In the genomic region with DNA sequence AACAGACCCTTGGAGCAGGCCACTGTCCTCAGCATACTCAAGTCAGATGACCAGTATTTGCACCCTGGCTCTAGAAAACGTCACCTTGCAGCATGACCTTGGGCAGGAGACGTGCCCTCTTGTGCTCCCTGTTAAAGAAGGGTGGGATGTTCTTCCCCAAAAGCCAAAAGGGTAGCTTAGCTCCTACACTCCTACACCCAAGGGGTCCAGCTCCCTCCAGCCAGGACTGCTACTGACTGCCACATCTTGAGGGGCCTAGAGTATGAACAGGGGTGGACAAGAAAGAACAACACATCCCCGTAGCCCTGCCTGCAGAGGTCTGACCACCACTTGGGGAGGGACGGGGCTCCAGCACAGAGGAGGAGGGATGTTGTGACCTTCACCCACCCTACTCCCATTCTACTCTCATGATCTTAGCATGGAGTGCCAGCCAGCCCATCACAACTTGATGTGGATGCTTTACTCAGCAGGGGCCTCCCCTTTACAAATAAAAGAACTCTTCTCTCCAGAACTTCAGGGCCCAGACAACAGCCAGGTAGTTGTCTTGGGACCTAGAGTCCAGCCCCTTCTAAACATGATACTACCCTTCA, we compare ENCODE assay signal across 16 cellular contexts.
"Had no signal": no experiment of that assay in that cellular context is flagged by ENCODE, and none has a peak within 500 bp of the region (broad histone marks: within the 10 kb centered on the region; RNA-seq: fewer than 3 reads in every experiment).

No MANE protein-coding gene starts in this region.

- H3K9me3 ChIP-seq: ascending aorta, left lung had no signal

- ATAC-seq: esophagus mucosa; left lung; natural killer cell; stimulated activated naive B cell treated with anti-CD40 and anti-IgM and Interleukin-4, amounts not matched to agents 10 μg/mL and 1 μg/mL and 100 μg/mL, for 72 hours had no signal

- H3K4me1 Mint-ChIP-seq: memory B cell; natural killer cell; stimulated activated naive B cell treated with anti-CD40 and anti-IgM and Interleukin-4, amounts not matched to agents 10 μg/mL and 1 μg/mL and 100 μg/mL, for 72 hours had no signal

- H3K4me3 Mint-ChIP-seq: activated naive CD4-positive, alpha-beta T cell treated with anti-CD3 and anti-CD28 coated beads for 36 hours; memory B cell; natural killer cell; stimulated activated naive B cell treated with anti-CD40 and anti-IgM and Interleukin-4, amounts not matched to agents 10 μg/mL and 1 μg/mL and 100 μg/mL, for 72 hours had no signal

- DNase-seq: activated CD4-positive, alpha-beta T cell treated with anti-CD3 and anti-CD28 coated beads for 1 hour; activated CD4-positive, alpha-beta T cell treated with anti-CD3 and anti-CD28 coated beads, Interleukin-2, amount 50 U/mL, for 48 hours; activated naive CD4-positive, alpha-beta T cell treated with anti-CD3 and anti-CD28 coated beads for 36 hours; left lung; natural killer cell; nucleus accumbens; stimulated activated CD4-positive, alpha-beta T cell treated with anti-CD3 and anti-CD28 coated beads, Interleukin-12 subunit alpha, Interleukin-12 subunit beta, amount 100 ng/mL, for 4 hours; stimulated activated naive B cell treated with anti-CD40 and anti-IgM and Interleukin-4, amounts not matched to agents 10 μg/mL and 1 μg/mL and 100 μg/mL, for 72 hours; T-helper 9 cell; trophoblast cell had no signal

- H3K36me3 ChIP-seq: ascending aorta, left lung had no signal

- H3K4me2 ChIP-seq: hepatocyte had no signal

- H3K27ac ChIP-seq: ascending aorta, dorsolateral prefrontal cortex, hepatocyte, left lung, SK-N-MC had no signal

- H3K27me3 ChIP-seq: ascending aorta, dorsolateral prefrontal cortex, hepatocyte, left lung had no signal

- H3K79me2 ChIP-seq: hepatocyte had no signal

- H3K36me3 Mint-ChIP-seq: memory B cell; natural killer cell; stimulated activated naive B cell treated with anti-CD40 and anti-IgM and Interleukin-4, amounts not matched to agents 10 μg/mL and 1 μg/mL and 100 μg/mL, for 72 hours had no signal

- H3K4me3 ChIP-seq: ascending aorta, dorsolateral prefrontal cortex, hepatocyte, left lung, SK-N-MC had no signal

- H2AFZ ChIP-seq: hepatocyte had no signal

- H3K27ac Mint-ChIP-seq: activated naive CD4-positive, alpha-beta T cell treated with anti-CD3 and anti-CD28 coated beads for 36 hours; memory B cell; natural killer cell; stimulated activated naive B cell treated with anti-CD40 and anti-IgM and Interleukin-4, amounts not matched to agents 10 μg/mL and 1 μg/mL and 100 μg/mL, for 72 hours had no signal

- H3K4me1 ChIP-seq: ascending aorta, left lung had no signal

- H3K9me3 Mint-ChIP-seq: activated naive CD4-positive, alpha-beta T cell treated with anti-CD3 and anti-CD28 coated beads for 36 hours; memory B cell; natural killer cell; stimulated activated naive B cell treated with anti-CD40 and anti-IgM and Interleukin-4, amounts not matched to agents 10 μg/mL and 1 μg/mL and 100 μg/mL, for 72 hours had no signal
